ENCODE assay signal across 8 cellular contexts in the genomic region with DNA sequence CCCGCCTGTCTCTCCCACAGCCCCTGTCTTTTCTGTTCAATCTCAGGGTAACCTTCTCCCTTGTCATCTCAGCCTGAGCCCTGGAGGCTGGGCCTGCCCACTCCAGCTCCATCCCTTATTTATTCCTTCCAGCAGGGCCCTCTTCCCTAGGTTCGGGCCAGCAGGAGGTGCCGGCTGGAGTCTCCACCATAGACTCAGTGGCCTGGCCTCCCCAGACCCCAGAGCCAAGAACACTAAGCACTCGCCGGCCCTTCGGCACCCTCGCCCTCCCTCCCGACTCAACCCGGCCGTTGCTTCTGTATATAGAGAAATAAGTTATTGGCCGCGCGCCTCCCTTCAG. TPM values are rescaled to one million over a fixed set of nuclear protein-coding genes. Genes with fewer than 3 reads are reported as not detected.
A peak's percentile ranks its signal among the peaks of the same experiment; 100 is the strongest.
DNase-seq lines count a peak whose midpoint lies in the region; ATAC-seq lines count a peak whose summit lies in the region.

No MANE protein-coding gene starts in this region.

- peaks cover 24% of the 10 kb centered on the region for H3K4me1 Mint-ChIP-seq in activated T-helper 2 cell treated with anti-CD3 and anti-CD28 coated beads, Interferon-gamma antibody, Interleukin-2, Interleukin-4, amounts not matched to agents 10 μg/mL and 5 μg/mL and 100 μg/mL, durations not matched to agents 14 hours and 24 hours and 36 hours (ENCODE audit: low read depth)

- H3K27me3 ChIP-seq in HAP-1 (ENCODE audit: low read depth): no peaks in the 10 kb centered on the region
- H3K27me3 ChIP-seq in right cardiac atrium (ENCODE audit: control insufficient read depth, insufficient read depth): no peaks in the 10 kb centered on the region
- no peaks in the 10 kb centered on the region for H3K27me3 ChIP-seq in skeletal muscle satellite cell (ENCODE audit: control insufficient read depth, insufficient read depth, low read length)

- H3K4me1 ChIP-seq in HAP-1 (peaks cover 8% of the 10 kb centered on the region), right cardiac atrium (ENCODE audit: control insufficient read depth, insufficient read depth, low read length) (peaks cover 6% of the 10 kb centered on the region), skeletal muscle satellite cell (ENCODE audit: control insufficient read depth, insufficient read depth, low read length) (peaks cover 22% of the 10 kb centered on the region)

- DNase-seq in HAP-1 (ENCODE audit: low spot score in 2 of 2) (no peak), right cardiac atrium (no peak), mucosa of gallbladder (ENCODE audit: low spot score) (no peak)
- no peak for DNase-seq in activated T-helper 2 cell treated with anti-CD3 and anti-CD28 coated beads, Interferon-gamma antibody, Interleukin-2, Interleukin-4, amounts not matched to agents 10 μg/mL and 5 μg/mL and 100 μg/mL, durations not matched to agents 14 hours and 24 hours and 36 hours (ENCODE audit: low spot score)

- intact Hi-C loops in activated T-helper 2 cell treated with anti-CD3 and anti-CD28 coated beads, Interferon-gamma antibody, Interleukin-2, Interleukin-4, amounts not matched to agents 10 μg/mL and 5 μg/mL and 100 μg/mL, durations not matched to agents 14 hours and 24 hours and 36 hours (cut with micrococcal nuclease): loop anchor here (2.0 to 5.0 kb wide), 2 partner anchors 46 to 215 kb away; a partner anchor contains a TSS
- intact Hi-C loops in right cardiac atrium (cut with DNase I): no loop called here

- H3K36me3 ChIP-seq in HAP-1 (replicated peaks) (peaks cover 39% of the 10 kb centered on the region), skeletal muscle satellite cell (ENCODE audit: insufficient read depth, low read length) (peaks cover 53% of the 10 kb centered on the region)

- WGBS in right cardiac atrium: 10% methylated on average over 13 of the region's 13 CpGs

- H3K27me3 Mint-ChIP-seq in activated T-helper 2 cell treated with anti-CD3 and anti-CD28 coated beads, Interferon-gamma antibody, Interleukin-2, Interleukin-4, amounts not matched to agents 10 μg/mL and 5 μg/mL and 100 μg/mL, durations not matched to agents 14 hours and 24 hours and 36 hours (ENCODE audit: low read depth): no peaks in the 10 kb centered on the region

- no peaks in the 10 kb centered on the region for H3K9me3 Mint-ChIP-seq in activated T-helper 2 cell treated with anti-CD3 and anti-CD28 coated beads, Interferon-gamma antibody, Interleukin-2, Interleukin-4, amounts not matched to agents 10 μg/mL and 5 μg/mL and 100 μg/mL, durations not matched to agents 14 hours and 24 hours and 36 hours

- H3K27ac Mint-ChIP-seq in activated T-helper 2 cell treated with anti-CD3 and anti-CD28 coated beads, Interferon-gamma antibody, Interleukin-2, Interleukin-4, amounts not matched to agents 10 μg/mL and 5 μg/mL and 100 μg/mL, durations not matched to agents 14 hours and 24 hours and 36 hours: peak overlapping the region; percentile 78

- in situ Hi-C loops in HAP-1 (cut with MboI; ENCODE audit: low sequenced_read_pairs): no loop called here

- peak overlapping the region; percentile 78 for H3K4me3 Mint-ChIP-seq in activated T-helper 2 cell treated with anti-CD3 and anti-CD28 coated beads, Interferon-gamma antibody, Interleukin-2, Interleukin-4, amounts not matched to agents 10 μg/mL and 5 μg/mL and 100 μg/mL, durations not matched to agents 14 hours and 24 hours and 36 hours (ENCODE audit: low read depth)

- ATAC-seq in right cardiac atrium: peak in 1 of 2 donors; percentile 0
- no peak for ATAC-seq in HG03039 (IDR thresholded peaks at IDR 0.05; ENCODE audit: unreplicated experiment)
- ATAC-seq in HG03139 (IDR thresholded peaks at IDR 0.05; ENCODE audit: unreplicated experiment): no peak
- ATAC-seq in HG03280 (IDR thresholded peaks at IDR 0.05; ENCODE audit: unreplicated experiment): no peak

- peaks cover 39% of the 10 kb centered on the region for H3K36me3 Mint-ChIP-seq in activated T-helper 2 cell treated with anti-CD3 and anti-CD28 coated beads, Interferon-gamma antibody, Interleukin-2, Interleukin-4, amounts not matched to agents 10 μg/mL and 5 μg/mL and 100 μg/mL, durations not matched to agents 14 hours and 24 hours and 36 hours (ENCODE audit: low read depth)

- no peaks in the 10 kb centered on the region for H3K9me3 ChIP-seq in HAP-1
- no peaks in the 10 kb centered on the region for H3K9me3 ChIP-seq in right cardiac atrium (ENCODE audit: control insufficient read depth, low read length)
- H3K9me3 ChIP-seq in skeletal muscle satellite cell (replicated peaks; ENCODE audit: low read length): no peaks in the 10 kb centered on the region

- peak overlapping the region; percentile 69 for H3K27ac ChIP-seq in right cardiac atrium (ENCODE audit: low read length)

- H3K9ac ChIP-seq in skeletal muscle satellite cell (ENCODE audit: low read depth, low read length): peak overlapping the region; percentile 98

- H3K4me3 ChIP-seq in HAP-1: peak overlapping the region; percentile 94
- peak overlapping the region; percentile 59 for H3K4me3 ChIP-seq in right cardiac atrium (ENCODE audit: low read length)
- peak overlapping the region; percentile 82 for H3K4me3 ChIP-seq in skeletal muscle satellite cell (ENCODE audit: low read length)

- peak overlapping the region; percentile 96 for H3K4me2 ChIP-seq in skeletal muscle satellite cell (ENCODE audit: low read length)

RNA-seq across cellular contexts. Expression of a gene that starts 1.4 kb away (rescaled TPM):
- 134 and 139 TPM in 2 replicates for total RNA-seq in activated T-helper 2 cell treated with anti-CD3 and anti-CD28 coated beads, Interferon-gamma antibody, Interleukin-2, Interleukin-4, amounts not matched to agents 10 μg/mL and 5 μg/mL and 100 μg/mL, durations not matched to agents 14 hours and 24 hours and 36 hours
- total RNA-seq in right cardiac atrium (100 to 1,000 TPM; 114 to 129 (median 125) TPM), mucosa of gallbladder (187 TPM)
- 170 TPM for polyA plus RNA-seq in right cardiac atrium
- 77.3 and 92.0 TPM in 2 replicates for total RNA-seq in skeletal muscle satellite cell (2012; rRNA removed)

RNA-seq across cellular contexts. Expression of a gene that starts 9.5 kb away (rescaled TPM):
- total RNA-seq in activated T-helper 2 cell treated with anti-CD3 and anti-CD28 coated beads, Interferon-gamma antibody, Interleukin-2, Interleukin-4, amounts not matched to agents 10 μg/mL and 5 μg/mL and 100 μg/mL, durations not matched to agents 14 hours and 24 hours and 36 hours: 48.3 and 51.9 TPM in 2 replicates
- total RNA-seq in right cardiac atrium (10 to 100 TPM; 27.8 to 33.4 (median 30.6) TPM), mucosa of gallbladder (60.8 TPM)
- polyA plus RNA-seq in right cardiac atrium: 34.7 TPM
- total RNA-seq in skeletal muscle satellite cell (2012; rRNA removed): 15.1 and 17.0 TPM in 2 replicates

RNA-seq across cellular contexts. Expression of a gene that starts 11.0 kb away (rescaled TPM):
- 0.91 and 1.5 TPM in 2 replicates for total RNA-seq in activated T-helper 2 cell treated with anti-CD3 and anti-CD28 coated beads, Interferon-gamma antibody, Interleukin-2, Interleukin-4, amounts not matched to agents 10 μg/mL and 5 μg/mL and 100 μg/mL, durations not matched to agents 14 hours and 24 hours and 36 hours
- total RNA-seq in right cardiac atrium: under 1 TPM in 2 of 4 donors, not detected in 2; 0.25 to 0.47 TPM
- polyA plus RNA-seq in right cardiac atrium: 0.23 TPM
- total RNA-seq in skeletal muscle satellite cell (2012; rRNA removed): 1.3 TPM in 1 of 2 replicates, not detected in the other
- total RNA-seq in mucosa of gallbladder: 1.1 TPM

RNA-seq across cellular contexts. Expression of a gene that starts 21.9 kb away (rescaled TPM):
- total RNA-seq in activated T-helper 2 cell treated with anti-CD3 and anti-CD28 coated beads, Interferon-gamma antibody, Interleukin-2, Interleukin-4, amounts not matched to agents 10 μg/mL and 5 μg/mL and 100 μg/mL, durations not matched to agents 14 hours and 24 hours and 36 hours: 78.9 and 85.2 TPM in 2 replicates
- total RNA-seq in right cardiac atrium: 10 to 100 TPM; 48.0 to 65.3 (median 50.5) TPM
- 56.1 TPM for polyA plus RNA-seq in right cardiac atrium
- total RNA-seq in skeletal muscle satellite cell (2012; rRNA removed): 181 and 287 TPM in 2 replicates
- 103 TPM for total RNA-seq in mucosa of gallbladder

RNA-seq across cellular contexts. Expression of a gene that starts 24.7 kb away (rescaled TPM):
- total RNA-seq in activated T-helper 2 cell treated with anti-CD3 and anti-CD28 coated beads, Interferon-gamma antibody, Interleukin-2, Interleukin-4, amounts not matched to agents 10 μg/mL and 5 μg/mL and 100 μg/mL, durations not matched to agents 14 hours and 24 hours and 36 hours: not detected in 2 replicates
- total RNA-seq in right cardiac atrium (under 1 TPM; 0.20 to 0.31 (median 0.26) TPM), mucosa of gallbladder (61.6 TPM)
- 0.45 TPM for polyA plus RNA-seq in right cardiac atrium
- 0.22 TPM in 1 of 2 replicates, not detected in the other for total RNA-seq in skeletal muscle satellite cell (2012; rRNA removed)
